In the genomic region with DNA sequence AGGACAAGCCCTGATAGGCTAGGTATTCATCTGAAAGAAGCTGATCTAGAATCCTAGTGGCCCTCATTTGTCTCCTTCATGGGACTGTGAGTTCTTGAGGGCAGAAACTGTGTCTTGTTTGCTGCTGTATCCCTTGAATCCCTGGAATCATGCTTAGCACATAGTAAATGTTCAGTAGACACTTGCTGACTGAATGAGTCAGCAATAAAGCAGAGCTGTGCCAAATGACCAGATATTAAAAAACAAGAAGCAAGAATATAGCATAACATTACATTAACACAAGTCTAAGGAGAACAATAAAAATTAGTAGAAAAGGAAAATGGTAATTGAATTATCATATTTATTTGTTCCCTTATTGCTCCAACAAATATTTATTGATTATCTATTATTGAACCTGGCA, we compare ENCODE assay signal across 34 cellular contexts.
"Had no signal": no experiment of that assay in that cellular context is flagged by ENCODE, and none has a peak within 500 bp of the region (broad histone marks: within the 10 kb centered on the region; RNA-seq: fewer than 3 reads in every experiment).

No MANE protein-coding gene starts in this region.

- DNase-seq: activated B cell treated with CpG ODN at 0.5 μM for 24 hours; activated CD4-positive, alpha-beta memory T cell treated with anti-CD3 and anti-CD28 coated beads for 36 hours; activated CD4-positive, alpha-beta T cell treated with anti-CD3 and anti-CD28 coated beads for 4 hours; activated CD4-positive, alpha-beta T cell treated with anti-CD3 and anti-CD28 coated beads, Interleukin-2, amount 10 ng/mL, durations not matched to agents 24 days and 14 days; activated CD4-positive, alpha-beta T cell treated with anti-CD3 and anti-CD28 coated beads, Interleukin-2, amount 50 U/mL, for 1 hour; activated CD4-positive, alpha-beta T cell treated with anti-CD3 and anti-CD28 coated beads, Interleukin-2, amount 50 U/mL, for 4 hours; activated CD4-positive, CD25-positive, alpha-beta regulatory T cell treated with anti-CD3 and anti-CD28 coated beads, Interleukin-2, amount 50 U/mL, for 72 hours; activated CD8-positive, alpha-beta memory T cell treated with anti-CD3 and anti-CD28 coated beads, Interleukin-2, amount 50 U/mL, for 4 hours; activated CD8-positive, alpha-beta T cell treated with anti-CD3 and anti-CD28 coated beads for 36 hours; activated effector memory CD4-positive, alpha-beta T cell treated with anti-CD3 and anti-CD28 coated beads, Interleukin-2, amount 50 U/mL, for 16 hours; activated gamma-delta T cell treated with Interleukin-2 at 50 U/mL for 16 hours; activated naive CD4-positive, alpha-beta T cell; activated naive CD4-positive, alpha-beta T cell treated with anti-CD3 and anti-CD28 coated beads for 36 hours; activated naive CD4-positive, alpha-beta T cell treated with anti-CD3 and anti-CD28 coated beads, Interleukin-2, amount 50 U/mL, for 16 hours; activated naive CD8-positive, alpha-beta T cell treated with anti-CD3 and anti-CD28 coated beads for 36 hours; activated T-cell treated with anti-CD3 and anti-CD28 coated beads for 4 hours; activated T-cell treated with anti-CD3 and anti-CD28 coated beads, Interleukin-2, amount 50 U/mL, for 1 hour; activated T-cell treated with anti-CD3 and anti-CD28 coated beads, Interleukin-2, amount 50 U/mL, for 4 hours; activated T-cell treated with anti-CD3 and anti-CD28 coated beads, Interleukin-2, amount 50 U/mL, for 72 hours; adrenal gland; amniotic stem cell; aorta; body of pancreas; brain microvascular endothelial cell; T-helper 1 cell; T-helper 2 cell; T-helper 9 cell had no signal

- H3K27me3 ChIP-seq: adrenal gland, body of pancreas, brain microvascular endothelial cell, breast epithelium, cardiac muscle cell had no signal

- ATAC-seq: activated CD8-positive, alpha-beta T cell treated with anti-CD3 and anti-CD28 coated beads for 36 hours; activated naive CD4-positive, alpha-beta T cell treated with anti-CD3 and anti-CD28 coated beads, Interleukin-2, amount 50 U/mL, for 72 hours; activated T-cell treated with anti-CD3 and anti-CD28 coated beads, Interleukin-2, amount 50 U/mL, for 4 hours; activated T-cell treated with anti-CD3 and anti-CD28 coated beads, Interleukin-2, amount 50 U/mL, for 72 hours; activated T-helper 17 cell treated with anti-CD3 and anti-CD28 coated beads, Interleukin-2, amount 50 U/mL, for 72 hours; body of pancreas had no signal

- FAIRE-seq: astrocyte, TTC549 had no signal

- H3K4me3 ChIP-seq: adrenal gland, body of pancreas, breast epithelium, cardiac muscle cell had no signal

- H3K9me3 ChIP-seq: adrenal gland, body of pancreas, breast epithelium had no signal

- H3K36me3 ChIP-seq: adrenal gland, brain microvascular endothelial cell, breast epithelium, cardiac muscle cell had no signal

- H3K27ac ChIP-seq: adrenal gland, body of pancreas, brain microvascular endothelial cell, breast epithelium, cardiac muscle cell, VCaP had no signal

- H3K4me1 ChIP-seq: adrenal gland, body of pancreas, breast epithelium had no signal
